Comparison of ENCODE assay signal across 10 cellular contexts in the genomic region with DNA sequence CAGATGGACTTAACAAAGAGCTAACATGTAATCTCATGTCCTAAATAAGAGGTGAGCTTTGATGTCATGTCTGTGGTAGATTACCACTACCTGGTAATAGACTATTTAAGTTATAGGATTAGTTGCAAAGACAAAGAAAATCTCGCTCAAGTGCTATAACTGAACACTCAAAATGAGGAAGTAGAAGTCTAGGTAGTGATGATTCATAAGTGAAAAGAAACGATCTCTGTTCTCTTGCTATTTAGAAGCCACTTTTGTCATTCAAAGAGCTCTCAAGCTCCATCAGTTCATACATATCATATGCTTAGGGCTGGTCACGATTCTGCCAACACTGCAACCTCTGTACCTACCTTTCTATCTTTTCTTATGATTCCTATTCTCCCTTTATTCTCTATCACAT.
A peak's percentile ranks its signal among the peaks of the same experiment; 100 is the strongest.
DNase-seq lines count a peak whose midpoint lies in the region; ATAC-seq and TF ChIP-seq lines count a peak whose summit lies in the region.
"Had no signal": no experiment of that assay in that cellular context is flagged by ENCODE, and none has a peak within 500 bp of the region (broad histone marks: within the 10 kb centered on the region; RNA-seq: fewer than 3 reads in every experiment).

No MANE protein-coding gene starts in this region.

- TF ChIP-seq CTCF in GM12865 (IDR thresholded peaks at IDR 0.05; ENCODE audit: insufficient read depth, low read depth, low read length, missing control alignments), result no peak
- TF ChIP-seq CTCF in omental fat pad (IDR thresholded peaks at IDR 0.05), result no peak

- ATAC-seq in GM19452 (IDR thresholded peaks at IDR 0.05; ENCODE audit: unreplicated experiment) (peak; percentile 94), HG03064 (IDR thresholded peaks at IDR 0.05; ENCODE audit: low read depth, unreplicated experiment) (peak; percentile 99), left ventricle myocardium superior (no peak), omental fat pad (ENCODE audit: low FRiP score) (no peak)

- intact Hi-C loops in left ventricle myocardium superior (cut with micrococcal nuclease), result no loop called here

- H3K4me3 ChIP-seq in GM12865 (ENCODE audit: low read depth, low read length), result no peak overlapping the region
- H3K4me3 ChIP-seq: vagina had no signal

- DNase-seq in GM12865 (ENCODE audit: low read depth) (peak; percentile 80), NOMO-1 treated with dmso at 0.1 percent for 144 hours (lab: John Stamatoyannopoulos, UW; ENCODE audit: unreplicated experiment) (peak; percentile 34), T-helper 9 cell (no peak), cortex of kidney (lab: John Stamatoyannopoulos, UW) (no peak), left ventricle myocardium superior (no peak), omental fat pad (ENCODE audit: low spot score) (no peak)
- DNase-seq: CD4-positive, CD25-positive, alpha-beta regulatory T cell had no signal

Comparison
In these comparisons a context has a peak if more than half of its experiments do, and no peak if none do; other contexts are left out.
1. DNase-seq: peak in GM12865 (single experiment) and NOMO-1 treated with dmso at 0.1 percent for 144 hours (single experiment); none in T-helper 9 cell (single experiment), cortex of kidney (single experiment), left ventricle myocardium superior (single experiment) and omental fat pad (single experiment).
2. ATAC-seq: peak in GM19452 (single experiment) and HG03064 (single experiment); none in left ventricle myocardium superior (single experiment) and omental fat pad (single experiment).